Comparison of ENCODE assay signal across 9 cellular contexts in the genomic region with DNA sequence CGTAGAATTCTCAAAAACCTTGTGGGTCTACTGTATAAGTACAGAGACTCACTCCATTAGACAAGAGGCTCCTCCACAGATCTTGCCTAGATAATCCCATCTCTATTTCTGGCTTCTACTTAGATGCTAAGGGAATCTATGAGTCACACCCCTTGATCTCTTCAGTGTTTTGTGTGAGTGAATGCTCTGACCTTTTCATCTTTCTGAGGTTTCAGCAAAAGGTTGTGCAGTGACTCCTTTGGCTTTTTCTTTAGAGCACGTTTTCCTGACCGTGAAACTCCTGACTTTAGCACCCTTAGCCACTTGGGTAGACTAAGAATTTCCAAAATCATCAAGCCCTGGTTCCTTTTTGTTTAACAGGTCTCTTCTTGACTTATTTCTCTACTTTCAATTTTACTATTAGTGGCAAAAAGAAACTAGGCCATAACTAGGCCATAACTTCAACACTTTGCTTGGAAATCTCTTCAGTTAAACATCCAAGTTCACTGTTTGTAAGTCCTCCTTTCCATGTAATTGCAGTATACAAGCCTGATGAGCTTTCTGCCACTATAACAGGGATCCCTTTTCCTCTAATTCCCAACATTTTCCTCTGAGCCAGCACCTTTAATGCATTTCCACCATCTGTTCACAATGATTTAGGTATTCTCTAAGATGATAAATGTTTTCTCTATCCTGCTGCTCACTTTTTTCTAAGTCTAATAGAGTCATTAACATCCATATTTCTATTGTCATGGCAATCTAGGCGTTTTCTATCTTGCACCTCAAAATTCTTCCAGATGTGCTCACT. TPM values are rescaled to one million over a fixed set of nuclear protein-coding genes. Genes with fewer than 3 reads are reported as not detected.
DNase-seq lines count a peak whose midpoint lies in the region; ATAC-seq and TF ChIP-seq lines count a peak whose summit lies in the region.
"Had no signal": no experiment of that assay in that cellular context is flagged by ENCODE, and none has a peak within 500 bp of the region (broad histone marks: within the 10 kb centered on the region; RNA-seq: fewer than 3 reads in every experiment).

No MANE protein-coding gene starts in this region.

- H3K4me3 ChIP-seq in AG04449 (ENCODE audit: low read depth, low read length) = no peak overlapping the region
- no peak overlapping the region for H3K4me3 ChIP-seq in brain microvascular endothelial cell (ENCODE audit: low read depth, low read length)
- H3K4me3 ChIP-seq in MG63 = no peak overlapping the region
- no peak overlapping the region for H3K4me3 ChIP-seq in left ventricle myocardium inferior
- H3K4me3 ChIP-seq: mucosa of descending colon had no signal

- TF ChIP-seq POLR2A in GM18505 (IDR thresholded peaks at IDR 0.05; ENCODE audit: borderline replicate concordance, extremely low read depth, insufficient read depth, insufficient read length) = no peak

- ATAC-seq in GM18858 (IDR thresholded peaks at IDR 0.05; ENCODE audit: unreplicated experiment) = peak; percentile 46
- ATAC-seq in HG03342 (IDR thresholded peaks at IDR 0.05; ENCODE audit: unreplicated experiment) = peak; percentile 61
- ATAC-seq in GM18505 (IDR thresholded peaks at IDR 0.05; ENCODE audit: unreplicated experiment) = no peak
- ATAC-seq: mucosa of descending colon had no signal

- intact Hi-C loops in left ventricle myocardium inferior (cut with micrococcal nuclease) = no loop called here

- no peaks in the 10 kb centered on the region for H3K4me1 ChIP-seq in left ventricle myocardium inferior

- H3K27me3 ChIP-seq in brain microvascular endothelial cell (replicated peaks) (no peaks in the 10 kb centered on the region), MG63 (no peaks in the 10 kb centered on the region), left ventricle myocardium inferior (ENCODE audit: low read depth) (no peaks in the 10 kb centered on the region)

- DNase-seq in AG04449 (ENCODE audit: low read depth, low spot score) = peak; percentile 21
- DNase-seq in brain microvascular endothelial cell = peak; percentile 53
- DNase-seq in NOMO-1 treated with dmso at 0.1 percent for 144 hours (lab: John Stamatoyannopoulos, UW; ENCODE audit: unreplicated experiment) = no peak
- DNase-seq in MG63 = no peak
- no peak for DNase-seq in left ventricle myocardium inferior
- DNase-seq: mucosa of descending colon had no signal

- CTCF ChIA-PET in AG04449 (lab: Yijun Ruan, JAX) = no interaction called here

- in situ Hi-C loops in brain microvascular endothelial cell (cut with HindIII; ENCODE audit: low pct_ligation_motif_present, low sequenced_read_pairs) = no loop called here

- H3K36me3 ChIP-seq in brain microvascular endothelial cell (replicated peaks) = no peaks in the 10 kb centered on the region
- no peaks in the 10 kb centered on the region; the same call in none of the 2 replicates for H3K36me3 ChIP-seq in MG63
- H3K36me3 ChIP-seq in left ventricle myocardium inferior = peaks cover 30% of the 10 kb centered on the region

- no peak overlapping the region for H3K27ac ChIP-seq in brain microvascular endothelial cell
- no peak overlapping the region for H3K27ac ChIP-seq in left ventricle myocardium inferior (replicated peaks)

- H3K9me3 ChIP-seq in MG63 = no peaks in the 10 kb centered on the region
- H3K9me3 ChIP-seq in left ventricle myocardium inferior (replicated peaks) = no peaks in the 10 kb centered on the region
- H3K9me3 ChIP-seq: mucosa of descending colon had no signal

- POLR2A ChIA-PET in AG04449 (lab: Yijun Ruan, JAX) = no interaction called here

- TF ChIP-seq CTCF in AG04449 (IDR thresholded peaks at IDR 0.05; ENCODE audit: insufficient read depth, low read length, missing control alignments) = no peak
- no peak for TF ChIP-seq CTCF in brain microvascular endothelial cell (IDR thresholded peaks at IDR 0.05; ENCODE audit: low read depth, low read length, missing control alignments)
- TF ChIP-seq CTCF in left ventricle myocardium inferior (IDR thresholded peaks at IDR 0.05; ENCODE audit: borderline replicate concordance) = no peak

RNA-seq across cellular contexts. Expression of gene COPG2, which starts 19.4 kb away (rescaled TPM):
- total RNA-seq in MG63 (2014; rRNA removed; shearing (Covaris generic); ENCODE audit: low replicate concordance) = 32.0 and 40.1 TPM in 2 replicates
- 16.9 TPM for total RNA-seq in left ventricle myocardium inferior

RNA-seq across cellular contexts. Expression of gene TSGA13, which starts 37.1 kb away (rescaled TPM):
- not detected in 2 replicates for total RNA-seq in MG63 (2014; rRNA removed; shearing (Covaris generic); ENCODE audit: low replicate concordance)
- not detected for total RNA-seq in left ventricle myocardium inferior
- total RNA-seq: mucosa of descending colon had no signal

Comparison
In these comparisons a context has a peak if more than half of its experiments do, and no peak if none do; other contexts are left out.
1. DNase-seq: peak in AG04449 (single experiment) and brain microvascular endothelial cell (single experiment); none in NOMO-1 treated with dmso at 0.1 percent for 144 hours (single experiment), MG63 (single experiment) and left ventricle myocardium inferior (single experiment).